Comparison of ENCODE assay signal across 20 cellular contexts in the genomic region with DNA sequence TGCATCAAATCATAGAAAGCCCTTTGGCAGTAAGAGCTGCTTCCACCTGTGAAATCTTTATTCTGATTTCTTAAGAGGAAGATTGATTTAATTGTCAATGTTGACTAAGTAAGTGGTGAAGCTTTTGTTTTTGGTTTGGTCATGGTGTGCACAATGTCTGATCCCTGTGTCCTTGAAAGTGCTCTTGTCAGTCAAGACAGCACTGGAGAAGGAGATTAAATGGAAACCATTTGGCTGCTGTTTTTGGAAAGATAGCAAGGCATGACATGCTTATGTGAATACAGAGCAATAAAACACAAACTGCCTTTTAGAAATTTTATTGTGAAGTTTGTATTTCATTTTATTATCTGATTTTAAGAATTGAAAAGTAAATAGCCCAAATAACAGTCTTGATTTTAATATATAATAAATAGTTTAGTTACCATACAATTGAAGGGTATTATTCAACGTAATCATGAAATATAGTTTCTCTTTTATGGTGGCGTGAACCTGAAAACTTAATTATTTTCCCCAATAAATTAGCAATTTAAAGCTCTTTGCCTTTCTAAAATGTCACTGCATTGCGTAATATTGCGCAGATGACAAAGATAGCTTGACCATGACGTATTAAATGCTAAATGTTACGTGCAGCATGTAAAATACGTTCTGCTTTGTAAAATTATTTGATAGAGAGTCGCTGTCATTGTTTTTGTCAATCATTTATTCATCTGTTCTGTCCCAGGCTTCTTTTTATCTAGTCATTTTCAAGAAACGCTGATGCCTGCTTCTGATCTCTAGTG.
"Had no signal": no experiment of that assay in that cellular context is flagged by ENCODE, and none has a peak within 500 bp of the region (broad histone marks: within the 10 kb centered on the region; RNA-seq: fewer than 3 reads in every experiment).

No MANE protein-coding gene starts in this region.

- H3K4me1 ChIP-seq: gastrocnemius medialis, heart right ventricle, suprapubic skin, uterus had no signal

- H3K4me3 ChIP-seq: esophagus muscularis mucosa, gastrocnemius medialis, heart right ventricle, ovary, smooth muscle cell, suprapubic skin, tibial artery, upper lobe of left lung, uterus had no signal

- H3K9me3 Mint-ChIP-seq: naive B cell had no signal

- H3K4me1 Mint-ChIP-seq: naive B cell, nephron had no signal

- H3K27me3 ChIP-seq: esophagus muscularis mucosa, gastrocnemius medialis, heart right ventricle, ovary, suprapubic skin, tibial artery, upper lobe of left lung, uterus had no signal

- H3K9me3 ChIP-seq: esophagus muscularis mucosa, gastrocnemius medialis, ovary, suprapubic skin, tibial artery, upper lobe of left lung, uterus had no signal

- ATAC-seq: gastrocnemius medialis; heart right ventricle; right cardiac atrium; stimulated activated naive CD8-positive, alpha-beta T cell treated with anti-CD3 and anti-CD28 coated beads, Interleukin-15, Interleukin-2, amounts not matched to agents 100 U/mL and 50 U/mL, for 24 hours had no signal

- H3K27me3 Mint-ChIP-seq: naive B cell had no signal

- H3K4me3 Mint-ChIP-seq: naive B cell, nephron had no signal

- H3K36me3 Mint-ChIP-seq: naive B cell had no signal

- DNase-seq: effector memory CD4-positive, alpha-beta T cell; gastrocnemius medialis; heart right ventricle; hypothalamus; kidney glomerular epithelial cell; mesendoderm; naive B cell; nucleus accumbens; ovary; right cardiac atrium; stimulated activated CD4-positive, alpha-beta T cell treated with anti-CD3 and anti-CD28 coated beads, Interleukin-2, amount 100 ng/mL, for 48 hours; stimulated activated naive CD8-positive, alpha-beta T cell treated with anti-CD3 and anti-CD28 coated beads, Interleukin-15, Interleukin-2, amounts not matched to agents 100 U/mL and 50 U/mL, for 24 hours; tibial artery; upper lobe of left lung; uterus had no signal

- H3K4me2 ChIP-seq: smooth muscle cell had no signal

- H3K27ac ChIP-seq: epithelial cell of prostate, esophagus muscularis mucosa, gastrocnemius medialis, heart right ventricle, ovary, suprapubic skin, tibial artery, upper lobe of left lung, uterus had no signal

- H3K27ac Mint-ChIP-seq: naive B cell, nephron had no signal

- H3K36me3 ChIP-seq: esophagus muscularis mucosa, gastrocnemius medialis, heart right ventricle, ovary, suprapubic skin, tibial artery, upper lobe of left lung, uterus had no signal
